In genomic region chr12:53172352-53172751, GRCh38 we compare ENCODE assay signal across 19 cellular contexts. TPM values are rescaled to one million over a fixed set of nuclear protein-coding genes. Genes with fewer than 3 reads are reported as not detected.
A peak's percentile ranks its signal among the peaks of the same experiment; 100 is the strongest.
DNase-seq lines count a peak whose midpoint lies in the region; ATAC-seq and TF ChIP-seq lines count a peak whose summit lies in the region.
"Had no signal": no experiment of that assay in that cellular context is flagged by ENCODE, and none has a peak within 500 bp of the region (broad histone marks: within the 10 kb centered on the region; RNA-seq: fewer than 3 reads in every experiment).

No MANE protein-coding gene starts in this region.

- no peaks in the 10 kb centered on the region for H3K9me3 Mint-ChIP-seq in MCF 10A (ENCODE audit: unreplicated experiment)
- H3K9me3 Mint-ChIP-seq: activated naive CD4-positive, alpha-beta T cell treated with anti-CD3 and anti-CD28 coated beads, Interleukin-2, amount 10 ng/mL, durations not matched to agents 7 days and 5 days had no signal

- no peak overlapping the region for H2AFZ ChIP-seq in mammary epithelial cell (ENCODE audit: low read depth, low read length)

- H3K4me2 ChIP-seq in mammary epithelial cell (ENCODE audit: insufficient read depth, low read depth, low read length) = no peak overlapping the region

- dilution Hi-C loops in mammary epithelial cell (cut with HindIII; ENCODE audit: low sequenced_read_pairs) = no loop called here

- 63% methylated on average over 11 of the region's 11 CpGs for WGBS in mammary epithelial cell (ENCODE audit: low coverage, missing lambda C conversion rate)
- 100% methylated on average over 1 of the region's 11 CpGs; no CpG with 5 or more reads in 1 of the 2 donors for WGBS in gastroesophageal sphincter (ENCODE audit: low coverage in 1 of 2), 2 donors

- intact Hi-C loops in MCF 10A (cut with micrococcal nuclease) = no loop called here
- intact Hi-C loops in mammary epithelial cell (cut with micrococcal nuclease) = no loop called here

- H3K9ac ChIP-seq in mammary epithelial cell (ENCODE audit: insufficient read depth, low read length) = no peak overlapping the region

- DNase-seq in MCF 10A (ENCODE audit: unreplicated experiment) (no peak), mammary epithelial cell (no peak), amniotic epithelial cell (ENCODE audit: low read depth) (peak; percentile 61), NOMO-1 treated with DMSO at 0.1 percent for 48 hours (lab: John Stamatoyannopoulos, UW; ENCODE audit: unreplicated experiment) (no peak), cerebellar nuclear complex (lab: John Stamatoyannopoulos, UW) (no peak), hypothalamus (lab: John Stamatoyannopoulos, UW) (no peak)
- DNase-seq: ACHN; activated naive CD4-positive, alpha-beta T cell treated with anti-CD3 and anti-CD28 coated beads, Interleukin-2, amount 10 ng/mL, durations not matched to agents 7 days and 5 days; caudate nucleus; NCI-H1417; NCI-H345; stimulated activated naive CD4-positive, alpha-beta T cell treated with Interleukin-2 at 50 U/mL for 16 hours; upper lobe of right lung had no signal

- no peaks in the 10 kb centered on the region for H3K4me1 ChIP-seq in mammary epithelial cell (ENCODE audit: insufficient read depth, low read length)
- peaks cover 0 to 38% (median 3%) of the 10 kb centered on the region in 3 donors for H3K4me1 ChIP-seq in gastroesophageal sphincter
- H3K4me1 ChIP-seq: upper lobe of right lung had no signal

- TF ChIP-seq EP300 in gastroesophageal sphincter (IDR thresholded peaks at IDR 0.05) = no peak

- no TSS peak for BruUV-seq in MCF 10A (replicated peaks; lab: Mats Ljungman, UMichigan)
- no TSS peak for BruUV-seq in mammary epithelial cell (replicated peaks; lab: Mats Ljungman, UMichigan)

- TF ChIP-seq CTCF in MCF 10A (IDR thresholded peaks at IDR 0.05; ENCODE audit: unreplicated experiment) (no peak), mammary epithelial cell (conservative IDR thresholded peaks at IDR 0.05 in 1 of 2, IDR thresholded peaks at IDR 0.05 in 1 of 2; ENCODE audit: extremely low read depth in 1 of 2, insufficient read depth in 1 of 2, low read depth in 1 of 2, low read length in 2 of 2) (no peak), gastroesophageal sphincter (IDR thresholded peaks at IDR 0.05) (no peak)

- H3K27ac ChIP-seq in mammary epithelial cell (ENCODE audit: insufficient read depth, low read depth, low read length) (no peak overlapping the region), gastroesophageal sphincter (peak overlapping the region in 3 of 4 donors; percentile 38 to 61 (median 59))
- H3K27ac ChIP-seq: SK-N-MC, upper lobe of right lung had no signal

- H3K27me3 ChIP-seq in mammary epithelial cell (ENCODE audit: insufficient read depth, low read length) = no peaks in the 10 kb centered on the region
- no peaks in the 10 kb centered on the region for H3K27me3 ChIP-seq in gastroesophageal sphincter
- H3K27me3 ChIP-seq: upper lobe of right lung had no signal

- peaks cover 22% of the 10 kb centered on the region for H3K36me3 Mint-ChIP-seq in MCF 10A (ENCODE audit: insufficient read depth, unreplicated experiment)
- H3K36me3 Mint-ChIP-seq: activated naive CD4-positive, alpha-beta T cell treated with anti-CD3 and anti-CD28 coated beads, Interleukin-2, amount 10 ng/mL, durations not matched to agents 7 days and 5 days had no signal

- peaks cover 18% of the 10 kb centered on the region for H3K4me1 Mint-ChIP-seq in MCF 10A (ENCODE audit: insufficient read depth, unreplicated experiment)

- CTCF ChIA-PET in MCF 10A (lab: Yijun Ruan, JAX) (interaction anchor here (0.6 to 1.9 kb wide), 2 partner anchors 12 to 397 kb away, joined by 3 to 9 read pairs; no protein-coding TSS in a partner anchor), mammary epithelial cell (lab: Charles Lee; ENCODE audit: low non-redundant PET) (no interaction called here)

- H3K79me2 ChIP-seq in mammary epithelial cell (ENCODE audit: insufficient read depth, low read length) = no peaks in the 10 kb centered on the region

- in situ Hi-C loops in mammary epithelial cell (cut with MboI; ENCODE audit: low sequenced_read_pairs in 2 of 2) = no loop called here

- no peaks in the 10 kb centered on the region for H4K20me1 ChIP-seq in mammary epithelial cell (ENCODE audit: insufficient read depth, low read length)

- H3K4me3 ChIP-seq in mammary epithelial cell (replicated peaks in 1 of 3; ENCODE audit: insufficient read depth in 1 of 3, low read depth in 2 of 3, low read length in 3 of 3) (no peak overlapping the region), gastroesophageal sphincter (no peak overlapping the region)
- H3K4me3 ChIP-seq: K562, SK-N-MC, upper lobe of right lung had no signal

- no peaks in the 10 kb centered on the region for H3K9me3 ChIP-seq in mammary epithelial cell (replicated peaks; ENCODE audit: insufficient read depth, low read length)
- H3K9me3 ChIP-seq in gastroesophageal sphincter = no peaks in the 10 kb centered on the region
- H3K9me3 ChIP-seq: upper lobe of right lung had no signal

- ATAC-seq in gastroesophageal sphincter = peak; percentile 74
- no peak for ATAC-seq in GM21723 (IDR thresholded peaks at IDR 0.05; ENCODE audit: unreplicated experiment)
- ATAC-seq: HCT116, upper lobe of right lung had no signal

- TF ChIP-seq POLR2A in gastroesophageal sphincter (IDR thresholded peaks at IDR 0.05) = no peak

- H3K36me3 ChIP-seq in mammary epithelial cell (ENCODE audit: insufficient read depth, low read length) = no peaks in the 10 kb centered on the region
- peaks cover 0 to 48% of the 10 kb centered on the region in 2 donors for H3K36me3 ChIP-seq in gastroesophageal sphincter

- peak overlapping the region; percentile 56 for H3K27ac Mint-ChIP-seq in MCF 10A (ENCODE audit: low read depth, unreplicated experiment)
- H3K27ac Mint-ChIP-seq: activated naive CD4-positive, alpha-beta T cell treated with anti-CD3 and anti-CD28 coated beads, Interleukin-2, amount 10 ng/mL, durations not matched to agents 7 days and 5 days had no signal

- POLR2A ChIA-PET in MCF 10A (lab: Yijun Ruan, JAX) = no interaction called here

- no peak overlapping the region for H3K4me3 Mint-ChIP-seq in MCF 10A (ENCODE audit: unreplicated experiment)
- H3K4me3 Mint-ChIP-seq: activated naive CD4-positive, alpha-beta T cell treated with anti-CD3 and anti-CD28 coated beads, Interleukin-2, amount 10 ng/mL, durations not matched to agents 7 days and 5 days had no signal

- H3K27me3 Mint-ChIP-seq in MCF 10A (ENCODE audit: insufficient read depth, unreplicated experiment) = no peaks in the 10 kb centered on the region
- H3K27me3 Mint-ChIP-seq: activated naive CD4-positive, alpha-beta T cell treated with anti-CD3 and anti-CD28 coated beads, Interleukin-2, amount 10 ng/mL, durations not matched to agents 7 days and 5 days had no signal

RNA-seq across cellular contexts. Expression of gene ZNF740, which starts 8.2 kb away (rescaled TPM):
- total RNA-seq in MCF 10A (2022) (34.9 and 36.2 TPM in 2 replicates), mammary epithelial cell (10 to 100 TPM; 10.0 to 30.9 TPM), gastroesophageal sphincter (10 to 100 TPM; 14.9 to 27.7 (median 17.4) TPM)
- 5.9 TPM for polyA plus RNA-seq in mammary epithelial cell
- 33.1 TPM for polyA minus RNA-seq in mammary epithelial cell

RNA-seq across cellular contexts. Expression of gene CSAD, which starts 8.4 kb away (rescaled TPM):
- total RNA-seq in MCF 10A (2022) = 22.7 and 30.8 TPM in 2 replicates
- total RNA-seq in mammary epithelial cell = 10 to 100 TPM; 10.2 to 22.1 TPM
- 7.8 TPM for polyA plus RNA-seq in mammary epithelial cell
- 12.7 TPM for polyA minus RNA-seq in mammary epithelial cell
- 10 to 100 TPM; 11.3 to 47.5 (median 24.1) TPM for total RNA-seq in gastroesophageal sphincter

RNA-seq across cellular contexts. Expression of gene ITGB7, which starts 34.7 kb away (rescaled TPM):
- total RNA-seq in MCF 10A (2022) (1.0 and 1.1 TPM in 2 replicates), mammary epithelial cell (1 to 10 TPM; 1.8 to 3.5 TPM), gastroesophageal sphincter (1 to 10 TPM in 2 of 4 donors, under 1 TPM in 2; 0.40 to 5.8 (median 2.6) TPM)
- 0.33 TPM for polyA plus RNA-seq in mammary epithelial cell
- polyA minus RNA-seq in mammary epithelial cell = 7.1 TPM
- total RNA-seq: pulmonary artery endothelial cell had no signal

RNA-seq across cellular contexts. Expression of gene RARG, which starts 59.7 kb away (rescaled TPM):
- total RNA-seq in MCF 10A (2022) = 30.9 and 43.7 TPM in 2 replicates
- total RNA-seq in mammary epithelial cell = 10 to 100 TPM; 33.5 to 79.0 TPM
- polyA plus RNA-seq in mammary epithelial cell = 36.3 TPM
- 56.8 TPM for polyA minus RNA-seq in mammary epithelial cell
- total RNA-seq in gastroesophageal sphincter = 10 to 100 TPM; 15.6 to 26.6 (median 22.9) TPM
